ENCODE assay signal across 20 cellular contexts in the genomic region with DNA sequence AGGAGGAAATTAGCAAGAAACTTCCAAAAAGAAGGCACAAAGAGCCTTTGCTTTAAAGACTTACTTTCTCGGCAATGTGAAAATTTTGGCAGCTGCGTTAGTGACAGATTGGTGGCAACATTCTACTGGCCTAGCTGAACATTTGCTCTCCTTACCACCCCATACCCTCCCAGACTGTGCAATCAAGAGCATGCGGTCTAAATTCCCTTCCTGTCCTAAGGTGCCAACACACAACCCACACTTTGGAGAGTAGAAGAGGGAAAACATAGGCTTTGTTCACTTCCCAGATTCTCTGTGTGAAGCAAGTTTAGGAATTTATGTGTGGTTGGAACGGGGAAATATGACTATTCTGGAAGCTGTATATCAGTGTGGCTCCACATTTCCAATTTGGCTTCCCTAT. TPM values are rescaled to one million over a fixed set of nuclear protein-coding genes. Genes with fewer than 3 reads are reported as not detected.
DNase-seq lines count a peak whose midpoint lies in the region; ATAC-seq, FAIRE-seq and TF ChIP-seq lines count a peak whose summit lies in the region.
"Had no signal": no experiment of that assay in that cellular context is flagged by ENCODE, and none has a peak within 500 bp of the region (broad histone marks: within the 10 kb centered on the region; RNA-seq: fewer than 3 reads in every experiment).

No MANE protein-coding gene starts in this region.

- no peaks in the 10 kb centered on the region for H3K36me3 ChIP-seq in mesenchymal stem cell (ENCODE audit: control insufficient read depth in 1 of 2, insufficient read depth in 2 of 2, low read depth in 1 of 2, low read length in 2 of 2)
- no peaks in the 10 kb centered on the region for H3K36me3 ChIP-seq in thoracic aorta
- H3K36me3 ChIP-seq: cardiac muscle cell had no signal

- no peak overlapping the region for H3K9ac ChIP-seq in mesenchymal stem cell (ENCODE audit: low read length)
- H3K9ac ChIP-seq: BLaER1 treated with 17β-estradiol and CSF1 and Interleukin-3, amounts not matched to agents 10 nM and 100 nM had no signal

- H3K4ac ChIP-seq in mesenchymal stem cell (ENCODE audit: low read depth in 1 of 2, low read length in 2 of 2), result no peak overlapping the region

- peaks cover 6% of the 10 kb centered on the region for H3K4me1 ChIP-seq in mesenchymal stem cell (ENCODE audit: control insufficient read depth, insufficient read depth, low read depth, low read length)
- peaks cover 21 to 32% of the 10 kb centered on the region in 2 donors for H3K4me1 ChIP-seq in thoracic aorta (ENCODE audit: control insufficient read depth in 1 of 2, low read depth in 2 of 2)

- H2BK120ac ChIP-seq in mesenchymal stem cell (ENCODE audit: low read depth, low read length), result no peak overlapping the region

- ATAC-seq in thoracic aorta (ENCODE audit: insufficient number of reproducible peaks, low FRiP score, low read depth), result no peak
- no peak for ATAC-seq in HG02798 (IDR thresholded peaks at IDR 0.05; ENCODE audit: poor library complexity, unreplicated experiment)
- ATAC-seq: effector memory CD8-positive, alpha-beta T cell; left colon; psoas muscle; stimulated activated naive CD8-positive, alpha-beta T cell treated with anti-CD3 and anti-CD28 coated beads, Interleukin-15, amount 100 ng/mL, for 72 hours had no signal

- FAIRE-seq in GM12891 (lab: Jason Lieb, UNC) (peak; percentile 5), frontal cortex (lab: Jason Lieb, UNC) (no peak)
- FAIRE-seq: GM18507 had no signal

- H3K4me3 ChIP-seq in astrocyte of the spinal cord (ENCODE audit: low read depth, low read length) (no peak overlapping the region), mesenchymal stem cell (ENCODE audit: insufficient read depth in 1 of 2, low read depth in 1 of 2, low read length in 2 of 2) (no peak overlapping the region), thoracic aorta (no peak overlapping the region)
- H3K4me3 ChIP-seq: BLaER1 treated with 17β-estradiol and CSF1 and Interleukin-3, amounts not matched to agents 10 nM and 100 nM; cardiac muscle cell; psoas muscle had no signal

- no peak for DNase-seq in GM12891 (ENCODE audit: insufficient read length, low spot score)
- peak; percentile 9 for DNase-seq in astrocyte of the spinal cord (ENCODE audit: low read depth, low spot score)
- no peak for DNase-seq in mesenchymal stem cell
- no peak for DNase-seq in thoracic aorta (ENCODE audit: low spot score)
- no peak for DNase-seq in NK-92 treated with Interleukin-12 subunit alpha and Interleukin-12 subunit beta, amount 100 ng/mL, for 24 hours (lab: John Stamatoyannopoulos, UW)
- no peak for DNase-seq in frontal cortex (ENCODE audit: low spot score in 2 of 2)
- DNase-seq: activated CD4-positive, CD25-positive, alpha-beta regulatory T cell treated with anti-CD3 and anti-CD28 coated beads, Interleukin-2, amount 50 U/mL, for 72 hours; activated naive CD4-positive, alpha-beta T cell treated with anti-CD3 and anti-CD28 coated beads for 36 hours; effector memory CD8-positive, alpha-beta T cell; left colon; MM.1S; NCI-H1930; NCI-H510A; psoas muscle; SHP77 treated with DMSO at 0.1 percent for 48 hours; stimulated activated naive CD8-positive, alpha-beta T cell treated with anti-CD3 and anti-CD28 coated beads, Interleukin-15, amount 100 ng/mL, for 72 hours had no signal

- H3K4me2 ChIP-seq in mesenchymal stem cell (ENCODE audit: low read length, poor library complexity, severe bottlenecking), result no peak overlapping the region
- H3K4me2 ChIP-seq: BLaER1 treated with 17β-estradiol and CSF1 and Interleukin-3, amounts not matched to agents 10 nM and 100 nM had no signal

- no peak for TF ChIP-seq CTCF in astrocyte of the spinal cord (IDR thresholded peaks at IDR 0.05; ENCODE audit: low read depth, low read length)
- TF ChIP-seq CTCF in thoracic aorta (IDR thresholded peaks at IDR 0.05), result no peak

- no peak overlapping the region for H3K23ac ChIP-seq in mesenchymal stem cell (ENCODE audit: low read length in 2 of 2)

- no peak for TF ChIP-seq POLR2A in GM12891 (IDR thresholded peaks at IDR 0.05; ENCODE audit: low read depth, low read length)

- H2BK5ac ChIP-seq in mesenchymal stem cell (ENCODE audit: low read depth, low read length, poor library complexity, severe bottlenecking), result no peak overlapping the region

- H4K91ac ChIP-seq in mesenchymal stem cell (ENCODE audit: low read length), result no peak overlapping the region

- no peaks in the 10 kb centered on the region for H3K79me1 ChIP-seq in mesenchymal stem cell (replicated peaks; ENCODE audit: low read length, poor library complexity, severe bottlenecking)

- no peak overlapping the region for H2BK12ac ChIP-seq in mesenchymal stem cell (ENCODE audit: low read length in 2 of 2)

- no peaks in the 10 kb centered on the region for H3K27me3 ChIP-seq in mesenchymal stem cell (ENCODE audit: control insufficient read depth in 1 of 2, insufficient read depth in 1 of 2, low read length in 2 of 2)
- no peaks in the 10 kb centered on the region for H3K27me3 ChIP-seq in thoracic aorta (replicated peaks; ENCODE audit: insufficient read depth)
- H3K27me3 ChIP-seq: BLaER1 treated with 17β-estradiol and CSF1 and Interleukin-3, amounts not matched to agents 10 nM and 100 nM; cardiac muscle cell had no signal

- no peak overlapping the region for H4K8ac ChIP-seq in mesenchymal stem cell (ENCODE audit: low read length)

- no peak overlapping the region for H2BK15ac ChIP-seq in mesenchymal stem cell (ENCODE audit: low read depth, poor library complexity, severe bottlenecking)

- in situ Hi-C loops in astrocyte of the spinal cord (cut with HindIII; ENCODE audit: low sequenced_read_pairs), result no loop called here

- WGBS in mesenchymal stem cell, result 89% methylated on average over 2 of the region's 4 CpGs

- no peaks in the 10 kb centered on the region for H3K9me3 ChIP-seq in mesenchymal stem cell (ENCODE audit: control insufficient read depth, low read length)
- no peaks in the 10 kb centered on the region for H3K9me3 ChIP-seq in thoracic aorta
- H3K9me3 ChIP-seq: BLaER1 treated with 17β-estradiol and CSF1 and Interleukin-3, amounts not matched to agents 10 nM and 100 nM; psoas muscle had no signal

- H2AK5ac ChIP-seq in mesenchymal stem cell (ENCODE audit: low read length, severe bottlenecking), result peak overlapping the region; percentile 15

- no peak overlapping the region for H3K14ac ChIP-seq in mesenchymal stem cell (ENCODE audit: low read length in 2 of 2)

- no peak overlapping the region for H3K27ac ChIP-seq in mesenchymal stem cell (ENCODE audit: low read length, poor library complexity, severe bottlenecking)
- peak overlapping the region; percentile 77 to 83 for H3K27ac ChIP-seq in thoracic aorta
- H3K27ac ChIP-seq: BLaER1 treated with 17β-estradiol and CSF1 and Interleukin-3, amounts not matched to agents 10 nM and 100 nM; cardiac muscle cell had no signal

- no peak overlapping the region for H2AFZ ChIP-seq in mesenchymal stem cell (ENCODE audit: low read depth, low read length)

- no peak overlapping the region for H3K18ac ChIP-seq in mesenchymal stem cell (ENCODE audit: low read depth in 1 of 2, low read length in 2 of 2)

TF ChIP-seq in GM12891, 5 proteins besides CTCF, POLR2A, EP300 and RAD21:
- no peak for TF ChIP-seq PAX5 (IDR thresholded peaks at IDR 0.05; ENCODE audit: insufficient read depth, low read length, severe bottlenecking)
- TF ChIP-seq TAF1 (IDR thresholded peaks at IDR 0.05; ENCODE audit: low read depth, low read length), result no peak
- TF ChIP-seq POU2F2 (IDR thresholded peaks at IDR 0.05; ENCODE audit: low read depth, low read length), result no peak
- no peak for TF ChIP-seq SPI1 (IDR thresholded peaks at IDR 0.05; ENCODE audit: low read depth, low read length)
- TF ChIP-seq POLR2AphosphoS5 (IDR thresholded peaks at IDR 0.05; ENCODE audit: low read depth, low read length), result no peak
TF ChIP-seq in GM12891: peak in this region for 0.

RNA-seq across cellular contexts. Expression of gene NEDD9, which starts 29.8 kb away (rescaled TPM):
- 31.6 TPM for polyA plus RNA-seq in GM12891 (2012; ENCODE audit: low read depth, missing spikeins)
- polyA plus RNA-seq in mesenchymal stem cell (2013, experiment 1 of 2), result 6.1 TPM
- 6.1 TPM for polyA plus RNA-seq in mesenchymal stem cell (2013, experiment 2 of 2)
- total RNA-seq in thoracic aorta (100 to 1,000 TPM; 122 to 181 TPM), frontal cortex (39.1 TPM)
